1 cellular context compared by ENCODE assay signal in genomic region chr19:10116866-10117616, GRCh38.
TF ChIP-seq lines count a peak whose summit lies in the region.

No MANE protein-coding gene starts in this region.

TF ChIP-seq in GM23338, 12 proteins besides CTCF, POLR2A, EP300 and RAD21 (continued from another document):
- TF ChIP-seq ZNF462 (CRISPR knock-in tag; IDR thresholded peaks at IDR 0.05), result no peak
- no peak for TF ChIP-seq REST (IDR thresholded peaks at IDR 0.05; ENCODE audit: unreplicated experiment)
- no peak for TF ChIP-seq EZH2phosphoT487 (IDR thresholded peaks at IDR 0.05; ENCODE audit: unreplicated experiment)
- no peak for TF ChIP-seq STAT1 (IDR thresholded peaks at IDR 0.05; ENCODE audit: unreplicated experiment)
- no peak for TF ChIP-seq JUNB (IDR thresholded peaks at IDR 0.05; ENCODE audit: unreplicated experiment)
- TF ChIP-seq POLR2AphosphoS5 (IDR thresholded peaks at IDR 0.05; ENCODE audit: low read depth), result no peak
